In the genomic region with DNA sequence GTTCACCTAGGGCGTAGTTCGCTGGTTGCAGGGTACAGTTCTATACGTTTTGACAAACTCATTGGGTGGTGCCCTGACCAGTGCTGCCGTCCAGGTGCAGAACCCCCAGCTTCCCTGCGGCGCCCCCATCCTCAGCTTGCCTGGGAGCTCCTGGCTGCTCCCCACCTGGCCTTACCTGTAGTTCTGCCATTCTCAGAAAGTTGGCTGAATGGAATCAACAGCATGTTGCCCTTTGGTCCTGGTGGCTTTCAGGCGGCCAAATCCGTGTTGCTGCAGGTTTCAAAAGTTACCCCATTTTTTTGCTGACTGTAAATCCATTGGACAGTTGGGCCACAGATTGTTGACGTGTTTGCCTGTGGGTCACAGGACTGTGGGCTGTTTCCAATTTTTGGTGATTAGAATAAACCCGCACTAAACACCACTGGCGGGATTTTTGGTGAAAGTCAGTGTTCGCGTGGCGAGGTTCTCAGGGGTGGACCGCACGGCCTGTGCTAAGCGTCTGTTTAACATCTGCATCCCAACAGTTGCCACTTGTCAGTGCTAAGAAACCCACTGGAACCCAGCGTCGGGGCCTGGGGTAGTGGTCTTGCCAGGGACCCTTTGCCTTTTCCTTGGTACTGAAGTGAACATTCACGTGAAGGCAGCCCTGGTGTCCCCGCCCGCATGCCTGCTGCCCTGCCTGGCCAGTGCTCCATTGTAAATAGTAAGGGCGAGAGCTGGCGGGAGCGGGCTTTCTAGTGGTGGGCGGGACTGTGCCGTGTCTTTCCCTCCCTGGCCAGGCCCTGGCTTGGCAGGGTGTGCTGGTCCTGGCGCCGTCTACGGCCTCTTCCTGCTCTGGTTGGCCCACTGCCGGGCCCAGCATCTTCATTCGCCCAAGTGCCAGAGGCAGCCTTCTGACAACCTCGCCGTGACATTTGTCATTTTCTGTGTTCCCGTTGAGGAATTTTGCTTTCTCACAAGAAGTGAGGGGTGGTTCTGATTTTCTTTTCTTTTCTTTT, we compare ENCODE assay signal across 9 cellular contexts. TPM values are rescaled to one million over a fixed set of nuclear protein-coding genes. Genes with fewer than 3 reads are reported as not detected.
A peak's percentile ranks its signal among the peaks of the same experiment; 100 is the strongest.
DNase-seq lines count a peak whose midpoint lies in the region; ATAC-seq and TF ChIP-seq lines count a peak whose summit lies in the region.
"Had no signal": no experiment of that assay in that cellular context is flagged by ENCODE, and none has a peak within 500 bp of the region (broad histone marks: within the 10 kb centered on the region; RNA-seq: fewer than 3 reads in every experiment).

No MANE protein-coding gene starts in this region.

- ATAC-seq in DND-41 (ENCODE audit: insufficient read depth, low read depth) (no peak), HG03097 (IDR thresholded peaks at IDR 0.05; ENCODE audit: low FRiP score, unreplicated experiment) (no peak), HG02884 (IDR thresholded peaks at IDR 0.05; ENCODE audit: unreplicated experiment) (no peak)

- peak overlapping the region; percentile 45; the same call in 1 of the 2 replicates for H3K27ac ChIP-seq in DND-41 (ENCODE audit: low read length)
- no peak overlapping the region for H3K27ac ChIP-seq in mesendoderm (ENCODE audit: low read depth, low read length)

- H3K79me2 ChIP-seq in DND-41 (ENCODE audit: insufficient read depth, low read length) = peaks cover 91% of the 10 kb centered on the region
- H3K79me2 ChIP-seq in mesendoderm (ENCODE audit: control insufficient read depth, insufficient read depth, low read length) = peaks cover 63% of the 10 kb centered on the region

- H3K23ac ChIP-seq in mesendoderm (ENCODE audit: low read length) = no peak overlapping the region

- H3K4me2 ChIP-seq in DND-41 (ENCODE audit: insufficient read depth, low read length) (peak overlapping the region; percentile 87; the same call in 1 of the 2 replicates), mesendoderm (ENCODE audit: low read length) (no peak overlapping the region)

- no peak overlapping the region for H2AK5ac ChIP-seq in mesendoderm (ENCODE audit: low read length)

- no peak for TF ChIP-seq CTCF in DND-41 (IDR thresholded peaks at IDR 0.05; ENCODE audit: borderline replicate concordance, extremely low read depth, low read length, poor library complexity, severe bottlenecking)
- no peak for TF ChIP-seq CTCF in cardiac fibroblast (IDR thresholded peaks at IDR 0.05; ENCODE audit: low read depth, low read length)

- peaks cover 17% of the 10 kb centered on the region for H3K79me1 ChIP-seq in mesendoderm (ENCODE audit: low read length)

- H2BK15ac ChIP-seq in mesendoderm (replicated peaks; ENCODE audit: low read depth) = no peak overlapping the region

- peaks cover 33% of the 10 kb centered on the region for H3K4me1 ChIP-seq in DND-41 (ENCODE audit: insufficient read depth, low read length)
- peaks cover 8% of the 10 kb centered on the region for H3K4me1 ChIP-seq in mesendoderm (ENCODE audit: control insufficient read depth, low read depth, low read length)

- peaks cover 71% of the 10 kb centered on the region for H4K20me1 ChIP-seq in DND-41 (ENCODE audit: insufficient read depth, low read length)

- no peak overlapping the region for H3K4ac ChIP-seq in mesendoderm (ENCODE audit: low read depth, low read length)

- no CpG with 5 or more reads among the region's 35 CpGs for WGBS in mesendoderm (ENCODE audit: extremely low coverage, insufficient coverage, low lambda C conversion rate)

- H4K5ac ChIP-seq in mesendoderm (ENCODE audit: low read length) = no peak overlapping the region

- no peaks in the 10 kb centered on the region for H3K9me3 ChIP-seq in DND-41 (ENCODE audit: insufficient read depth, low read length, severe bottlenecking)
- H3K9me3 ChIP-seq: SJSA1 had no signal

- no peaks in the 10 kb centered on the region for H3K27me3 ChIP-seq in DND-41 (ENCODE audit: insufficient read depth, low read length, poor library complexity)
- no peaks in the 10 kb centered on the region for H3K27me3 ChIP-seq in mesendoderm (ENCODE audit: insufficient read depth, low read length, poor library complexity)
- H3K27me3 ChIP-seq: SJSA1 had no signal

- H4K8ac ChIP-seq in mesendoderm (ENCODE audit: low read depth, low read length) = no peak overlapping the region

- H3K9ac ChIP-seq in DND-41 (ENCODE audit: low read depth, low read length) (peak overlapping the region; percentile 14; the same call in 1 of the 2 replicates), mesendoderm (ENCODE audit: low read length) (no peak overlapping the region)

- DNase-seq in DND-41 (no peak), NCI-H2196 treated with DMSO at 0.1 percent for 48 hours (lab: John Stamatoyannopoulos, UW; ENCODE audit: unreplicated experiment) (peak; percentile 90), cardiac fibroblast (ENCODE audit: low read depth in 2 of 2) (peak; percentile 59 to 82), mesendoderm (no peak), HPDE6-E6E7 (ENCODE audit: extremely low spot score) (no peak)
- no peak for DNase-seq in activated effector memory CD4-positive, alpha-beta T cell treated with Interleukin-2 at 50 U/mL for 16 hours

- H2BK120ac ChIP-seq in mesendoderm (ENCODE audit: low read depth, low read length) = no peak overlapping the region

- H3K36me3 ChIP-seq in DND-41 (ENCODE audit: insufficient read depth, low read length) (peaks cover 37% of the 10 kb centered on the region), mesendoderm (ENCODE audit: control insufficient read depth, insufficient read depth, low read length) (no peaks in the 10 kb centered on the region)

- peak overlapping the region; percentile 5 for H3K56ac ChIP-seq in mesendoderm (ENCODE audit: low read length)

- H2BK5ac ChIP-seq in mesendoderm (ENCODE audit: low read length) = no peak overlapping the region

- H2AFZ ChIP-seq in DND-41 (ENCODE audit: low read depth, low read length) = no peak overlapping the region

- H3K18ac ChIP-seq in mesendoderm (ENCODE audit: low read length) = no peak overlapping the region

- H3K4me3 ChIP-seq in DND-41 (ENCODE audit: low read depth in 1 of 2, low read length in 2 of 2) (peak overlapping the region in 1 of 2 experiments; percentile 32; a peak in 2 of 4 replicates), cardiac fibroblast (replicated peaks in 1 of 2; ENCODE audit: low read depth in 2 of 2, low read length in 2 of 2) (no peak overlapping the region), mesendoderm (ENCODE audit: low read length) (no peak overlapping the region)
- H3K4me3 ChIP-seq: SJSA1 had no signal

RNA-seq across cellular contexts. Expression of gene DOT1L, which starts 3.3 kb away (rescaled TPM):
- polyA plus RNA-seq in mesendoderm (2013, experiment 1 of 2) = 33.0 TPM
- polyA plus RNA-seq in mesendoderm (2013, experiment 2 of 2) = 33.1 TPM

RNA-seq across cellular contexts. Expression of gene AP3D1, which starts 15.7 kb away (rescaled TPM):
- polyA plus RNA-seq in mesendoderm (2013, experiment 1 of 2) = 92.2 TPM
- 92.6 TPM for polyA plus RNA-seq in mesendoderm (2013, experiment 2 of 2)

Comparison
In these comparisons a context has a peak if more than half of its experiments do, and no peak if none do; other contexts are left out.
1. DNase-seq: peak in NCI-H2196 treated with DMSO at 0.1 percent for 48 hours (single experiment) and cardiac fibroblast (2 of 2); none in DND-41 (single experiment), mesendoderm (single experiment), activated effector memory CD4-positive, alpha-beta T cell treated with Interleukin-2 at 50 U/mL for 16 hours (single experiment) and HPDE6-E6E7 (single experiment).